ENCODE assay signal across 11 cellular contexts in genomic region chr6:54868556-54868955, GRCh38. TPM values are rescaled to one million over a fixed set of nuclear protein-coding genes. Genes with fewer than 3 reads are reported as not detected.
"Had no signal": no experiment of that assay in that cellular context is flagged by ENCODE, and none has a peak within 500 bp of the region (broad histone marks: within the 10 kb centered on the region; RNA-seq: fewer than 3 reads in every experiment).

No MANE protein-coding gene starts in this region.

- H3K9ac ChIP-seq: GM23248 had no signal

- H3K36me3 Mint-ChIP-seq: IgD-negative memory B cell had no signal

- H3K27me3 Mint-ChIP-seq: IgD-negative memory B cell had no signal

- DNase-seq: GM23248, GOT3, H7, HFFc6 had no signal

- H2AFZ ChIP-seq: GM23248 had no signal

- H3K9me3 Mint-ChIP-seq: HFFc6 had no signal

- H3K9me3 ChIP-seq: HAP-1 had no signal

- ATAC-seq: HCT116, HepG2 had no signal

- H3K27ac ChIP-seq: GM23248, HL-60 had no signal

- H3K4me1 ChIP-seq: HAP-1 had no signal

- H3K4me1 Mint-ChIP-seq: IgD-negative memory B cell had no signal

- H3K36me3 ChIP-seq: HAP-1 had no signal

- H3K4me3 Mint-ChIP-seq: HFFc6, IgD-negative memory B cell had no signal

- H3K4me3 ChIP-seq: GM23248, HAP-1 had no signal

- H3K27ac Mint-ChIP-seq: HFFc6, IgD-negative memory B cell had no signal

RNA-seq across cellular contexts. Expression of gene FAM83B, which starts 22.0 kb away (rescaled TPM):
- total RNA-seq: GM23248, H4, HepG2, HFFc6, HT1080 had no signal
- polyA plus RNA-seq: GM23248, HepG2, IgD-negative memory B cell had no signal
